Comparison of ENCODE assay signal across 8 cellular contexts in the genomic region with DNA sequence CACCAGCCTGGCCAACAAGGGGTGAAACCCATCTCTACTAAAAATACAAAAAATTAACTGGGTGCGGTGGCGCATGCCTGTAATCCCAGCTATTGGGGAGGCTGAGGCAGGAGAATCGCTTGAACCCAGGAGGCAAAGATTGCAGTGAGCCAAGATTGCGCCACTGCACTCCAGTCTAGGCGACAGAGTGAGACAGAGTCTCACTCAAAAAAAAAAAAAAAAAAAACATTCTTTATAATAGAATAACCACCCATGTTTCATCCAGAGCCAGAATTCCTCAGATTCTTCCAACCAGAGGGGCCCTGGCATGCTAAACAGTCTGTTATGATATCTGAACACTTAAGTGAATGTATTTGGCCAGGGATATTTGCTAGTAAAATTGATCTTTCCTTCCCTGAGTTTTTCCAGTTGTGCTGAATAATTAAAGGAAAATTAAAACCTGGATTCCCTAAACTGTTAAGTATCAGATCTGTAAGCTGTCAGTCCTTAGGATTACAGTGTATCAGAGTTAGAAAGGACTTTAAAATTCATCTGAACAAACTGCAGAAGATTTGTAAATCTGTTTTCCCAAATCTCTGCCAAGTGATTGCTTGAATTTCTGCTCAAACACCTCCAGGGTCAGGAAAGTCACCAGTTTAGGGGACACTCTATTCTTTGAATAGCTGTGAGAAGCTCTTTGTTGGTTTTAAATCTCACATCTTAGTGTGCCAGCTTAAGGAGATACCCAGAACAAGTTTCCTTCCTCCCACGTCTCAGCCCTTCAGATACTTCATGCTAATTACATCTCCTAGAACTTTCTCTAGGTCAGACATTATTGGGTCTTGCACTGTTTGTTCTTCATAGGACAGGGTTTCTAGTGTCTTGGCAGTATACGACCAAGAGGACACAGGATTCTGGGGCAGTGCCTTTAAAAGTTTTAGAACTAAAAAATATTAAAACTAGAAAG.
DNase-seq lines count a peak whose midpoint lies in the region; ATAC-seq, FAIRE-seq and TF ChIP-seq lines count a peak whose summit lies in the region.

No MANE protein-coding gene starts in this region.

- CTCF ChIA-PET in activated CD8-positive, alpha-beta memory T cell treated with anti-CD3 and anti-CD28 coated beads, Interleukin-2, amount 10 ng/mL, durations not matched to agents 7 days and 5 days (lab: Charles Lee), result interaction anchor here (1.1 to 1.8 kb wide), 4 partner anchors 8 to 215 kb away, joined by 3 to 5 read pairs (median 4); no protein-coding TSS in a partner anchor

- no peak for ATAC-seq in activated CD8-positive, alpha-beta memory T cell treated with anti-CD3 and anti-CD28 coated beads, Interleukin-2, amount 10 ng/mL, durations not matched to agents 7 days and 5 days
- ATAC-seq in HG02885 (IDR thresholded peaks at IDR 0.05; ENCODE audit: poor library complexity, unreplicated experiment), result no peak

- no peaks in the 10 kb centered on the region for H3K27me3 Mint-ChIP-seq in activated CD8-positive, alpha-beta memory T cell treated with anti-CD3 and anti-CD28 coated beads, Interleukin-2, amount 10 ng/mL, durations not matched to agents 7 days and 5 days

- intact Hi-C loops in kidney (cut with DNase I), result no loop called here

- H3K4me3 Mint-ChIP-seq in activated CD8-positive, alpha-beta memory T cell treated with anti-CD3 and anti-CD28 coated beads, Interleukin-2, amount 10 ng/mL, durations not matched to agents 7 days and 5 days, result peak overlapping the region; percentile 75

- no peaks in the 10 kb centered on the region for H3K9me3 Mint-ChIP-seq in activated CD8-positive, alpha-beta memory T cell treated with anti-CD3 and anti-CD28 coated beads, Interleukin-2, amount 10 ng/mL, durations not matched to agents 7 days and 5 days (ENCODE audit: low read depth)

- H3K9me3 ChIP-seq in kidney (ENCODE audit: control insufficient read depth in 1 of 2, low read length in 2 of 2), result no peaks in the 10 kb centered on the region

- no peaks in the 10 kb centered on the region for H3K36me3 ChIP-seq in kidney (ENCODE audit: control insufficient read depth in 1 of 2, insufficient read depth in 2 of 2, low read length in 2 of 2)

- H3K27ac ChIP-seq in angular gyrus (ENCODE audit: low read depth, low read length) (peak overlapping the region; percentile 39), kidney (ENCODE audit: low read depth in 2 of 2, low read length in 2 of 2) (peak overlapping the region; percentile 94 to 99), temporal lobe (ENCODE audit: low read depth, low read length) (peak overlapping the region; percentile 5)

- no peak overlapping the region for H3K27ac Mint-ChIP-seq in activated CD8-positive, alpha-beta memory T cell treated with anti-CD3 and anti-CD28 coated beads, Interleukin-2, amount 10 ng/mL, durations not matched to agents 7 days and 5 days

- H3K36me3 Mint-ChIP-seq in activated CD8-positive, alpha-beta memory T cell treated with anti-CD3 and anti-CD28 coated beads, Interleukin-2, amount 10 ng/mL, durations not matched to agents 7 days and 5 days, result peaks cover 26% of the 10 kb centered on the region

- H3K4me3 ChIP-seq in kidney (ENCODE audit: low read length in 2 of 2), result peak overlapping the region in 1 of 2 donors; percentile 12

- peak overlapping the region; percentile 39 to 81 for H3K9ac ChIP-seq in kidney (ENCODE audit: low read length in 2 of 2)

- peaks cover 64% of the 10 kb centered on the region for H3K4me1 Mint-ChIP-seq in activated CD8-positive, alpha-beta memory T cell treated with anti-CD3 and anti-CD28 coated beads, Interleukin-2, amount 10 ng/mL, durations not matched to agents 7 days and 5 days

- no peak for TF ChIP-seq CTCF in kidney (IDR thresholded peaks at IDR 0.05; ENCODE audit: borderline replicate concordance, extremely low read depth, insufficient read depth)

- peaks cover 45 to 54% of the 10 kb centered on the region in 2 donors for H3K4me1 ChIP-seq in kidney (ENCODE audit: control insufficient read depth in 1 of 2, insufficient read depth in 1 of 2, low read depth in 1 of 2, low read length in 2 of 2)

- no peak for FAIRE-seq in kidney (lab: Jason Lieb, UNC)

- no peak for DNase-seq in activated CD8-positive, alpha-beta memory T cell treated with anti-CD3 and anti-CD28 coated beads, Interleukin-2, amount 10 ng/mL, durations not matched to agents 7 days and 5 days
- no peak for DNase-seq in activated CD8-positive, alpha-beta memory T cell treated with anti-CD3 and anti-CD28 coated beads for 24 hours
- DNase-seq in kidney, result no peak
- no peak for DNase-seq in SKM-1 treated with dmso at 0.1 percent for 144 hours (lab: John Stamatoyannopoulos, UW; ENCODE audit: unreplicated experiment)
- DNase-seq in stimulated activated naive CD4-positive, alpha-beta T cell (lab: John Stamatoyannopoulos, UW), result no peak

Comparison
In these comparisons a context has a peak if more than half of its experiments do, and no peak if none do; other contexts are left out.
1. H3K27ac ChIP-seq: peak in every context shown above with its lines; median percentile 96 in kidney; 39 in angular gyrus; 5 in temporal lobe.